1 cellular context compared by ENCODE assay signal in genomic region chr19:10764340-10764894, GRCh38.
A peak's percentile ranks its signal among the peaks of the same experiment; 100 is the strongest.
TF ChIP-seq lines count a peak whose summit lies in the region.

No MANE protein-coding gene starts in this region.

TF ChIP-seq in HepG2, 621 proteins besides CTCF, POLR2A, EP300 and RAD21 (continued from another document and continues in another):
- TF ChIP-seq, protein P1, sequence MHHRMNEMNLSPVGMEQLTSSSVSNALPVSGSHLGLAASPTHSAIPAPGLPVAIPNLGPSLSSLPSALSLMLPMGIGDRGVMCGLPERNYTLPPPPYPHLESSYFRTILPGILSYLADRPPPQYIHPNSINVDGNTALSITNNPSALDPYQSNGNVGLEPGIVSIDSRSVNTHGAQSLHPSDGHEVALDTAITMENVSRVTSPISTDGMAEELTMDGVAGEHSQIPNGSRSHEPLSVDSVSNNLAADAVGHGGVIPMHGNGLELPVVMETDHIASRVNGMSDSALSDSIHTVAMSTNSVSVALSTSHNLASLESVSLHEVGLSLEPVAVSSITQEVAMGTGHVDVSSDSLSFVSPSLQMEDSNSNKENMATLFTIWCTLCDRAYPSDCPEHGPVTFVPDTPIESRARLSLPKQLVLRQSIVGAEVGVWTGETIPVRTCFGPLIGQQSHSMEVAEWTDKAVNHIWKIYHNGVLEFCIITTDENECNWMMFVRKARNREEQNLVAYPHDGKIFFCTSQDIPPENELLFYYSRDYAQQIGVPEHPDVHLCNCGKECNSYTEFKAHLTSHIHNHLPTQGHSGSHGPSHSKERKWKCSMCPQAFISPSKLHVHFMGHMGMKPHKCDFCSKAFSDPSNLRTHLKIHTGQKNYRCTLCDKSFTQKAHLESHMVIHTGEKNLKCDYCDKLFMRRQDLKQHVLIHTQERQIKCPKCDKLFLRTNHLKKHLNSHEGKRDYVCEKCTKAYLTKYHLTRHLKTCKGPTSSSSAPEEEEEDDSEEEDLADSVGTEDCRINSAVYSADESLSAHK (CRISPR knock-in tag; IDR thresholded peaks at IDR 0.05; ENCODE audit: borderline replicate concordance) = no peak; the same call in 1 of the 2 replicates
- TF ChIP-seq NFE2L2 (IDR thresholded peaks at IDR 0.05; ENCODE audit: low read length) (peak; percentile 15; the same call in 1 of the 2 replicates), ZNF10 (CRISPR knock-in tag; IDR thresholded peaks at IDR 0.05; ENCODE audit: borderline replicate concordance, low read depth) (no peak), ZBTB3 (CRISPR knock-in tag; IDR thresholded peaks at IDR 0.05; ENCODE audit: borderline replicate concordance, low read depth) (peak; percentile 77; the same call in 1 of the 2 replicates), ZNF776 (CRISPR knock-in tag; IDR thresholded peaks at IDR 0.05) (no peak), MYPOP (CRISPR knock-in tag; IDR thresholded peaks at IDR 0.05) (no peak), ZNF101 (CRISPR knock-in tag; IDR thresholded peaks at IDR 0.05; ENCODE audit: borderline replicate concordance, low read depth) (no peak), HNRNPH1 (optimal IDR thresholded peaks at IDR 0.05; ENCODE audit: low read depth, low read length) (no peak), ZNF337 (CRISPR knock-in tag; IDR thresholded peaks at IDR 0.05; ENCODE audit: borderline replicate concordance, low read depth) (peak; percentile 28; the same call in 1 of the 2 replicates), ZNF333 (CRISPR knock-in tag; IDR thresholded peaks at IDR 0.05; ENCODE audit: borderline replicate concordance) (no peak; the same call in 1 of the 2 replicates), ELF3 (CRISPR knock-in tag; IDR thresholded peaks at IDR 0.05) (peak; percentile 100), NR3C1 (CRISPR knock-in tag; IDR thresholded peaks at IDR 0.05) (no peak), NAIF1 (CRISPR knock-in tag; IDR thresholded peaks at IDR 0.05; ENCODE audit: borderline replicate concordance) (peak; percentile 61; the same call in 1 of the 2 replicates), ZNF20 (CRISPR knock-in tag; IDR thresholded peaks at IDR 0.05) (no peak), E2F2 (CRISPR knock-in tag; IDR thresholded peaks at IDR 0.05; ENCODE audit: borderline replicate concordance) (no peak), ZNF615 (CRISPR knock-in tag; IDR thresholded peaks at IDR 0.05; ENCODE audit: borderline replicate concordance) (no peak), ZFP36L1 (CRISPR knock-in tag; IDR thresholded peaks at IDR 0.05) (peak; percentile 85; the same call in 1 of the 2 replicates), DR1 (CRISPR knock-in tag; IDR thresholded peaks at IDR 0.05) (no peak), FOSL1 (CRISPR knock-in tag; IDR thresholded peaks at IDR 0.05; ENCODE audit: borderline replicate concordance) (no peak), ZNF605 (CRISPR knock-in tag; IDR thresholded peaks at IDR 0.05) (no peak; the same call in 1 of the 2 replicates), YEATS4 (CRISPR knock-in tag; IDR thresholded peaks at IDR 0.05; ENCODE audit: borderline replicate concordance) (peak; percentile 79; the same call in 1 of the 2 replicates), FOSL2 (CRISPR knock-in tag; IDR thresholded peaks at IDR 0.05) (peak; percentile 84), ZNF577 (CRISPR knock-in tag; IDR thresholded peaks at IDR 0.05; ENCODE audit: borderline replicate concordance, low read depth) (no peak), ZFP37 (CRISPR knock-in tag; IDR thresholded peaks at IDR 0.05; ENCODE audit: borderline replicate concordance) (peak; percentile 80; the same call in 1 of the 2 replicates), SUZ12 (IDR thresholded peaks at IDR 0.05; ENCODE audit: low read depth, low read length) (no peak), MXD3 (CRISPR knock-in tag; IDR thresholded peaks at IDR 0.05) (peak; percentile 24; the same call in 1 of the 2 replicates), ARHGAP35 (CRISPR knock-in tag; IDR thresholded peaks at IDR 0.05; ENCODE audit: borderline replicate concordance) (no peak), KLF13 (CRISPR knock-in tag; IDR thresholded peaks at IDR 0.05) (no peak), NFKBIZ (CRISPR knock-in tag; IDR thresholded peaks at IDR 0.05) (peak; percentile 84; the same call in 1 of the 2 replicates), ZNF724P (CRISPR knock-in tag; IDR thresholded peaks at IDR 0.05; ENCODE audit: borderline replicate concordance) (peak; percentile 40; the same call in 1 of the 2 replicates), ZBTB7B (CRISPR knock-in tag; IDR thresholded peaks at IDR 0.05) (peak; percentile 84), TRIM24 (CRISPR knock-in tag; IDR thresholded peaks at IDR 0.05) (peak; percentile 34; the same call in 1 of the 2 replicates), ZBTB1 (CRISPR knock-in tag; IDR thresholded peaks at IDR 0.05; ENCODE audit: borderline replicate concordance) (no peak), ZNF234 (CRISPR knock-in tag; conservative IDR thresholded peaks at IDR 0.05) (no peak), BORCS8-MEF2B (CRISPR knock-in tag; IDR thresholded peaks at IDR 0.05) (peak; percentile 69; the same call in 1 of the 2 replicates), KDM5A (IDR thresholded peaks at IDR 0.05; ENCODE audit: borderline replicate concordance, low read length) (no peak), ZNF501 (CRISPR knock-in tag; IDR thresholded peaks at IDR 0.05) (peak; percentile 90), ZNF879 (CRISPR knock-in tag; IDR thresholded peaks at IDR 0.05) (no peak), TFE3 (CRISPR knock-in tag; IDR thresholded peaks at IDR 0.05) (peak; percentile 77), MIER2 (CRISPR knock-in tag; IDR thresholded peaks at IDR 0.05) (peak; percentile 88), ZNF883 (CRISPR knock-in tag; IDR thresholded peaks at IDR 0.05; ENCODE audit: not compliant biosample characterization) (peak; percentile 50), RARG (CRISPR knock-in tag; IDR thresholded peaks at IDR 0.05; ENCODE audit: low read depth) (no peak), EHMT2 (IDR thresholded peaks at IDR 0.05; ENCODE audit: borderline replicate concordance, low read depth, low read length) (no peak), ZNF761 (CRISPR knock-in tag; conservative IDR thresholded peaks at IDR 0.05) (no peak), ZNF432 (CRISPR knock-in tag; IDR thresholded peaks at IDR 0.05; ENCODE audit: borderline replicate concordance) (no peak), NCOR1 (IDR thresholded peaks at IDR 0.05; ENCODE audit: borderline replicate concordance, low read length) (peak; percentile 95; the same call in 1 of the 2 replicates), ZNF557 (CRISPR knock-in tag; IDR thresholded peaks at IDR 0.05) (no peak), ZNF136 (CRISPR knock-in tag; IDR thresholded peaks at IDR 0.05; ENCODE audit: low read depth) (peak; percentile 84; the same call in 1 of the 2 replicates), ZNF841 (CRISPR knock-in tag; IDR thresholded peaks at IDR 0.05; ENCODE audit: borderline replicate concordance) (no peak)
- TF ChIP-seq, protein P2, sequence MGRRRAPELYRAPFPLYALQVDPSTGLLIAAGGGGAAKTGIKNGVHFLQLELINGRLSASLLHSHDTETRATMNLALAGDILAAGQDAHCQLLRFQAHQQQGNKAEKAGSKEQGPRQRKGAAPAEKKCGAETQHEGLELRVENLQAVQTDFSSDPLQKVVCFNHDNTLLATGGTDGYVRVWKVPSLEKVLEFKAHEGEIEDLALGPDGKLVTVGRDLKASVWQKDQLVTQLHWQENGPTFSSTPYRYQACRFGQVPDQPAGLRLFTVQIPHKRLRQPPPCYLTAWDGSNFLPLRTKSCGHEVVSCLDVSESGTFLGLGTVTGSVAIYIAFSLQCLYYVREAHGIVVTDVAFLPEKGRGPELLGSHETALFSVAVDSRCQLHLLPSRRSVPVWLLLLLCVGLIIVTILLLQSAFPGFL (CRISPR knock-in tag; IDR thresholded peaks at IDR 0.05) = no peak
- TF ChIP-seq, protein P3, sequence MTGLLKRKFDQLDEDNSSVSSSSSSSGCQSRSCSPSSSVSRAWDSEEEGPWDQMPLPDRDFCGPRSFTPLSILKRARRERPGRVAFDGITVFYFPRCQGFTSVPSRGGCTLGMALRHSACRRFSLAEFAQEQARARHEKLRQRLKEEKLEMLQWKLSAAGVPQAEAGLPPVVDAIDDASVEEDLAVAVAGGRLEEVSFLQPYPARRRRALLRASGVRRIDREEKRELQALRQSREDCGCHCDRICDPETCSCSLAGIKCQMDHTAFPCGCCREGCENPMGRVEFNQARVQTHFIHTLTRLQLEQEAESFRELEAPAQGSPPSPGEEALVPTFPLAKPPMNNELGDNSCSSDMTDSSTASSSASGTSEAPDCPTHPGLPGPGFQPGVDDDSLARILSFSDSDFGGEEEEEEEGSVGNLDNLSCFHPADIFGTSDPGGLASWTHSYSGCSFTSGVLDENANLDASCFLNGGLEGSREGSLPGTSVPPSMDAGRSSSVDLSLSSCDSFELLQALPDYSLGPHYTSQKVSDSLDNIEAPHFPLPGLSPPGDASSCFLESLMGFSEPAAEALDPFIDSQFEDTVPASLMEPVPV (CRISPR knock-in tag; IDR thresholded peaks at IDR 0.05) = 0 out of 2 replicates have a peak, but pooled peaks have one; percentile 56
- TF ChIP-seq, protein P4, sequence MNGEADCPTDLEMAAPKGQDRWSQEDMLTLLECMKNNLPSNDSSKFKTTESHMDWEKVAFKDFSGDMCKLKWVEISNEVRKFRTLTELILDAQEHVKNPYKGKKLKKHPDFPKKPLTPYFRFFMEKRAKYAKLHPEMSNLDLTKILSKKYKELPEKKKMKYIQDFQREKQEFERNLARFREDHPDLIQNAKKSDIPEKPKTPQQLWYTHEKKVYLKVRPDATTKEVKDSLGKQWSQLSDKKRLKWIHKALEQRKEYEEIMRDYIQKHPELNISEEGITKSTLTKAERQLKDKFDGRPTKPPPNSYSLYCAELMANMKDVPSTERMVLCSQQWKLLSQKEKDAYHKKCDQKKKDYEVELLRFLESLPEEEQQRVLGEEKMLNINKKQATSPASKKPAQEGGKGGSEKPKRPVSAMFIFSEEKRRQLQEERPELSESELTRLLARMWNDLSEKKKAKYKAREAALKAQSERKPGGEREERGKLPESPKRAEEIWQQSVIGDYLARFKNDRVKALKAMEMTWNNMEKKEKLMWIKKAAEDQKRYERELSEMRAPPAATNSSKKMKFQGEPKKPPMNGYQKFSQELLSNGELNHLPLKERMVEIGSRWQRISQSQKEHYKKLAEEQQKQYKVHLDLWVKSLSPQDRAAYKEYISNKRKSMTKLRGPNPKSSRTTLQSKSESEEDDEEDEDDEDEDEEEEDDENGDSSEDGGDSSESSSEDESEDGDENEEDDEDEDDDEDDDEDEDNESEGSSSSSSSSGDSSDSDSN (CRISPR knock-in tag; IDR thresholded peaks at IDR 0.05) = peak; percentile 75
- TF ChIP-seq, protein P5, sequence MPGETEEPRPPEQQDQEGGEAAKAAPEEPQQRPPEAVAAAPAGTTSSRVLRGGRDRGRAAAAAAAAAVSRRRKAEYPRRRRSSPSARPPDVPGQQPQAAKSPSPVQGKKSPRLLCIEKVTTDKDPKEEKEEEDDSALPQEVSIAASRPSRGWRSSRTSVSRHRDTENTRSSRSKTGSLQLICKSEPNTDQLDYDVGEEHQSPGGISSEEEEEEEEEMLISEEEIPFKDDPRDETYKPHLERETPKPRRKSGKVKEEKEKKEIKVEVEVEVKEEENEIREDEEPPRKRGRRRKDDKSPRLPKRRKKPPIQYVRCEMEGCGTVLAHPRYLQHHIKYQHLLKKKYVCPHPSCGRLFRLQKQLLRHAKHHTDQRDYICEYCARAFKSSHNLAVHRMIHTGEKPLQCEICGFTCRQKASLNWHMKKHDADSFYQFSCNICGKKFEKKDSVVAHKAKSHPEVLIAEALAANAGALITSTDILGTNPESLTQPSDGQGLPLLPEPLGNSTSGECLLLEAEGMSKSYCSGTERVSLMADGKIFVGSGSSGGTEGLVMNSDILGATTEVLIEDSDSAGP (CRISPR knock-in tag; IDR thresholded peaks at IDR 0.05; ENCODE audit: borderline replicate concordance) = peak; percentile 84
- TF ChIP-seq, protein P6, sequence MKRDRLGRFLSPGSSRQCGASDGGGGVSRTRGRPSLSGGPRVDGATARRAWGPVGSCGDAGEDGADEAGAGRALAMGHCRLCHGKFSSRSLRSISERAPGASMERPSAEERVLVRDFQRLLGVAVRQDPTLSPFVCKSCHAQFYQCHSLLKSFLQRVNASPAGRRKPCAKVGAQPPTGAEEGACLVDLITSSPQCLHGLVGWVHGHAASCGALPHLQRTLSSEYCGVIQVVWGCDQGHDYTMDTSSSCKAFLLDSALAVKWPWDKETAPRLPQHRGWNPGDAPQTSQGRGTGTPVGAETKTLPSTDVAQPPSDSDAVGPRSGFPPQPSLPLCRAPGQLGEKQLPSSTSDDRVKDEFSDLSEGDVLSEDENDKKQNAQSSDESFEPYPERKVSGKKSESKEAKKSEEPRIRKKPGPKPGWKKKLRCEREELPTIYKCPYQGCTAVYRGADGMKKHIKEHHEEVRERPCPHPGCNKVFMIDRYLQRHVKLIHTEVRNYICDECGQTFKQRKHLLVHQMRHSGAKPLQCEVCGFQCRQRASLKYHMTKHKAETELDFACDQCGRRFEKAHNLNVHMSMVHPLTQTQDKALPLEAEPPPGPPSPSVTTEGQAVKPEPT (CRISPR knock-in tag; IDR thresholded peaks at IDR 0.05; ENCODE audit: low read depth) = no peak
